Comparison of ENCODE assay signal across 15 cellular contexts in genomic region chr17:75366432-75366831, GRCh38. TPM values are rescaled to one million over a fixed set of nuclear protein-coding genes. Genes with fewer than 3 reads are reported as not detected.
DNase-seq lines count a peak whose midpoint lies in the region; ATAC-seq and TF ChIP-seq lines count a peak whose summit lies in the region.
"Had no signal": no experiment of that assay in that cellular context is flagged by ENCODE, and none has a peak within 500 bp of the region (broad histone marks: within the 10 kb centered on the region; RNA-seq: fewer than 3 reads in every experiment).

No MANE protein-coding gene starts in this region.

- no peak overlapping the region for H3K23ac ChIP-seq in trophoblast cell (ENCODE audit: low read length)

- no peak overlapping the region for H2AK5ac ChIP-seq in trophoblast cell (ENCODE audit: low read length)

- H3K4me3 ChIP-seq in trophoblast cell (ENCODE audit: low read depth, low read length), result no peak overlapping the region
- H3K4me3 ChIP-seq: vagina had no signal

- H2AFZ ChIP-seq in trophoblast cell (ENCODE audit: insufficient read depth, low read length, poor library complexity), result peak overlapping the region; percentile 21

- H3K79me1 ChIP-seq in trophoblast cell (ENCODE audit: low read length), result peaks cover 3% of the 10 kb centered on the region

- H3K4me2 ChIP-seq in trophoblast cell (ENCODE audit: low read length), result no peak overlapping the region

- H3K4ac ChIP-seq in trophoblast cell (ENCODE audit: low read depth, low read length), result peak overlapping the region; percentile 64

- H2BK5ac ChIP-seq in trophoblast cell (ENCODE audit: low read depth, low read length, poor library complexity), result no peak overlapping the region

- peaks cover 2 to 5% of the 10 kb centered on the region in 2 experiments for H3K4me1 ChIP-seq in trophoblast cell (ENCODE audit: control insufficient read depth in 1 of 2, insufficient read depth in 2 of 2, low read length in 2 of 2)

- no peaks in the 10 kb centered on the region for H3K27me3 Mint-ChIP-seq in IgD-negative memory B cell
- H3K27me3 Mint-ChIP-seq in activated T-helper 2 cell treated with anti-CD3 and anti-CD28 coated beads, Interferon-gamma antibody, Interleukin-2, Interleukin-4, amounts not matched to agents 10 μg/mL and 5 μg/mL and 100 μg/mL, durations not matched to agents 14 hours and 24 hours and 36 hours (ENCODE audit: low read depth), result no peaks in the 10 kb centered on the region
- no peaks in the 10 kb centered on the region for H3K27me3 Mint-ChIP-seq in nephron progenitor cell (ENCODE audit: low read depth, poor library complexity)

- no peaks in the 10 kb centered on the region for H3K36me3 ChIP-seq in trophoblast cell (ENCODE audit: control insufficient read depth in 1 of 2, insufficient read depth in 2 of 2, low read length in 2 of 2)
- H3K36me3 ChIP-seq: vagina had no signal

- H3K79me2 ChIP-seq in trophoblast cell (ENCODE audit: control insufficient read depth, insufficient read depth, low read length, poor library complexity), result peaks cover 2% of the 10 kb centered on the region

- no CpG with 5 or more reads among the region's 6 CpGs for WGBS in trophoblast cell (ENCODE audit: extremely low coverage, insufficient coverage, insufficient read length)

- no peak overlapping the region for H3K27ac ChIP-seq in trophoblast cell (ENCODE audit: low read depth, low read length)
- H3K27ac ChIP-seq: vagina had no signal

- no peak overlapping the region for H4K8ac ChIP-seq in trophoblast cell (ENCODE audit: low read depth, low read length)

- H3K27ac Mint-ChIP-seq in IgD-negative memory B cell, result peak overlapping the region; percentile 20 to 64 (median 36)
- H3K27ac Mint-ChIP-seq in activated T-helper 2 cell treated with anti-CD3 and anti-CD28 coated beads, Interferon-gamma antibody, Interleukin-2, Interleukin-4, amounts not matched to agents 10 μg/mL and 5 μg/mL and 100 μg/mL, durations not matched to agents 14 hours and 24 hours and 36 hours, result peak overlapping the region; percentile 73
- no peak overlapping the region for H3K27ac Mint-ChIP-seq in nephron progenitor cell

- ATAC-seq in left cardiac atrium, result no peak
- ATAC-seq: esophagus mucosa, right cardiac atrium had no signal

- H3K4me3 Mint-ChIP-seq in IgD-negative memory B cell (peak overlapping the region in 2 of 4 donors; percentile 77 to 82), nephron progenitor cell (no peak overlapping the region)
- H3K4me3 Mint-ChIP-seq in activated T-helper 2 cell treated with anti-CD3 and anti-CD28 coated beads, Interferon-gamma antibody, Interleukin-2, Interleukin-4, amounts not matched to agents 10 μg/mL and 5 μg/mL and 100 μg/mL, durations not matched to agents 14 hours and 24 hours and 36 hours (ENCODE audit: low read depth), result no peak overlapping the region

- H2BK120ac ChIP-seq in trophoblast cell (ENCODE audit: insufficient read depth, low read length, poor library complexity), result no peak overlapping the region

- H3K4me1 Mint-ChIP-seq in IgD-negative memory B cell (peaks cover 78 to 81% (median 79%) of the 10 kb centered on the region in 3 donors), nephron progenitor cell (peaks cover 62% of the 10 kb centered on the region)
- H3K4me1 Mint-ChIP-seq in activated T-helper 2 cell treated with anti-CD3 and anti-CD28 coated beads, Interferon-gamma antibody, Interleukin-2, Interleukin-4, amounts not matched to agents 10 μg/mL and 5 μg/mL and 100 μg/mL, durations not matched to agents 14 hours and 24 hours and 36 hours (ENCODE audit: low read depth), result peaks cover 82% of the 10 kb centered on the region

- no peaks in the 10 kb centered on the region for H3K9me3 ChIP-seq in trophoblast cell (ENCODE audit: insufficient read depth, low read depth, low read length)
- H3K9me3 ChIP-seq: vagina had no signal

- H4K91ac ChIP-seq in trophoblast cell (ENCODE audit: low read depth, low read length), result no peak overlapping the region

- no peak for TF ChIP-seq CTCF in nephron progenitor cell (IDR thresholded peaks at IDR 0.05)

- intact Hi-C loops in activated T-helper 2 cell treated with anti-CD3 and anti-CD28 coated beads, Interferon-gamma antibody, Interleukin-2, Interleukin-4, amounts not matched to agents 10 μg/mL and 5 μg/mL and 100 μg/mL, durations not matched to agents 14 hours and 24 hours and 36 hours (cut with micrococcal nuclease), result loop anchor here (1.0 to 5.0 kb wide), 2 partner anchors 28 to 44 kb away; no protein-coding TSS in a partner anchor
- intact Hi-C loops in left cardiac atrium (cut with DNase I), result no loop called here

- no peak overlapping the region for H2BK12ac ChIP-seq in trophoblast cell (ENCODE audit: low read length)

- H3K27me3 ChIP-seq in trophoblast cell (ENCODE audit: insufficient read depth, low read length), result no peaks in the 10 kb centered on the region
- H3K27me3 ChIP-seq: vagina had no signal

- H3K9ac ChIP-seq in trophoblast cell (ENCODE audit: low read length), result no peak overlapping the region

- peaks cover 0 to 1% (median 0%) of the 10 kb centered on the region in 3 donors for H3K9me3 Mint-ChIP-seq in IgD-negative memory B cell
- no peaks in the 10 kb centered on the region for H3K9me3 Mint-ChIP-seq in activated T-helper 2 cell treated with anti-CD3 and anti-CD28 coated beads, Interferon-gamma antibody, Interleukin-2, Interleukin-4, amounts not matched to agents 10 μg/mL and 5 μg/mL and 100 μg/mL, durations not matched to agents 14 hours and 24 hours and 36 hours
- no peaks in the 10 kb centered on the region for H3K9me3 Mint-ChIP-seq in nephron progenitor cell

- H3K36me3 Mint-ChIP-seq in IgD-negative memory B cell, result peaks cover 3% of the 10 kb centered on the region
- peaks cover 28% of the 10 kb centered on the region for H3K36me3 Mint-ChIP-seq in activated T-helper 2 cell treated with anti-CD3 and anti-CD28 coated beads, Interferon-gamma antibody, Interleukin-2, Interleukin-4, amounts not matched to agents 10 μg/mL and 5 μg/mL and 100 μg/mL, durations not matched to agents 14 hours and 24 hours and 36 hours (ENCODE audit: low read depth)
- no peaks in the 10 kb centered on the region for H3K36me3 Mint-ChIP-seq in nephron progenitor cell (ENCODE audit: low read depth)

- peak; percentile 19 for DNase-seq in activated CD8-positive, alpha-beta memory T cell treated with anti-CD3 and anti-CD28 coated beads for 24 hours
- no peak for DNase-seq in activated CD8-positive, alpha-beta memory T cell treated with anti-CD3 and anti-CD28 coated beads, Interleukin-2, amount 50 U/mL, for 48 hours
- DNase-seq in activated T-helper 2 cell treated with anti-CD3 and anti-CD28 coated beads, Interferon-gamma antibody, Interleukin-2, Interleukin-4, amounts not matched to agents 10 μg/mL and 5 μg/mL and 100 μg/mL, durations not matched to agents 14 hours and 24 hours and 36 hours (ENCODE audit: low spot score), result no peak
- DNase-seq in trophoblast cell (no peak), nephron progenitor cell (no peak), HK-2 (ENCODE audit: unreplicated experiment) (no peak), left cardiac atrium (no peak)
- DNase-seq: activated CD4-positive, CD25-positive, alpha-beta regulatory T cell; NCI-H2081 treated with DMSO at 0.1 percent for 48 hours; NCI-H748 treated with DMSO at 0.1 percent for 48 hours; right cardiac atrium; RPMI8226 had no signal

- no peak overlapping the region for H3K14ac ChIP-seq in trophoblast cell (ENCODE audit: low read length)

- H3K18ac ChIP-seq in trophoblast cell (ENCODE audit: low read length), result no peak overlapping the region

- H4K12ac ChIP-seq in trophoblast cell (ENCODE audit: low read depth, low read length), result no peak overlapping the region

RNA-seq across cellular contexts. Expression of gene GRB2, which starts 39.0 kb away (rescaled TPM):
- polyA plus RNA-seq in IgD-negative memory B cell, result 333 TPM
- total RNA-seq in activated T-helper 2 cell treated with anti-CD3 and anti-CD28 coated beads, Interferon-gamma antibody, Interleukin-2, Interleukin-4, amounts not matched to agents 10 μg/mL and 5 μg/mL and 100 μg/mL, durations not matched to agents 14 hours and 24 hours and 36 hours, result 176 and 188 TPM in 2 replicates
- polyA plus RNA-seq in trophoblast cell (2013), result 120 and 126 TPM in 2 replicates
- 100 to 1,000 TPM in 1 of 2 donors, 10 to 100 TPM in 1; 90.3 to 110 TPM for total RNA-seq in left cardiac atrium
